1 cellular context compared by ENCODE assay signal in the genomic region with DNA sequence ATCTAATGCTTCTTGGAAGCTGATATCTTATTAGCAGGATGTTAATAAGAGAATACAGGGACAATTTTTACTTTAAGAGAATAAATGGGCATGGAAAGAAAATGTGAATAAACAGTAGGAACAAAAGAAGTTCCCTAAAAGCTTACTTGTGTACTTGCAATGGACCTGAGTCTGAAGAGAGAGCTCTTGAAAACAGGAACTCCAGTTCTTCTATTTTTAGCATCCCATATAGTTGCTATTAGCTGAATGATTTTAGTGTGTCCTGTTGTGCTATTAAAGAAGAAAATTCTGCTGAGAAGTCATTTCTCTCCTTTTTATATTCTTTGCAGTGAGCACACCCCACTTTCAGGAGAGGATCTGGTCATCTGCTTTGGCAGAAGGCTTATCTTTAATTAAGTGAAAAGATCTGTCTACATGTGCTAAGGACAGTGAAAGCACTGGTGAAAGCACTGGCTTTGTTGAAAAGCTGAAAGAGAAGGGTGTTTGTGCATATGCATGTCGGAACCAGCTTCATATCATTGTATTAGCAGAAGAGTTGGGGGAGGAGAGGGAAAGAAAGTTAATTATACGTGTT.
A peak's percentile ranks its signal among the peaks of the same experiment; 100 is the strongest.
TF ChIP-seq lines count a peak whose summit lies in the region.

No MANE protein-coding gene starts in this region.

TF ChIP-seq in GM12878, 131 proteins besides CTCF, POLR2A, EP300 and RAD21 (continued from another document):
- TF ChIP-seq, protein P1, sequence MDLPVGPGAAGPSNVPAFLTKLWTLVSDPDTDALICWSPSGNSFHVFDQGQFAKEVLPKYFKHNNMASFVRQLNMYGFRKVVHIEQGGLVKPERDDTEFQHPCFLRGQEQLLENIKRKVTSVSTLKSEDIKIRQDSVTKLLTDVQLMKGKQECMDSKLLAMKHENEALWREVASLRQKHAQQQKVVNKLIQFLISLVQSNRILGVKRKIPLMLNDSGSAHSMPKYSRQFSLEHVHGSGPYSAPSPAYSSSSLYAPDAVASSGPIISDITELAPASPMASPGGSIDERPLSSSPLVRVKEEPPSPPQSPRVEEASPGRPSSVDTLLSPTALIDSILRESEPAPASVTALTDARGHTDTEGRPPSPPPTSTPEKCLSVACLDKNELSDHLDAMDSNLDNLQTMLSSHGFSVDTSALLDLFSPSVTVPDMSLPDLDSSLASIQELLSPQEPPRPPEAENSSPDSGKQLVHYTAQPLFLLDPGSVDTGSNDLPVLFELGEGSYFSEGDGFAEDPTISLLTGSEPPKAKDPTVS (IDR thresholded peaks at IDR 0.05; ENCODE audit: low read depth, low read length) = no peak
- 0 out of 2 replicates have a peak, but pooled peaks have one; percentile 1 for TF ChIP-seq HDGF (IDR thresholded peaks at IDR 0.05)
- no peak for TF ChIP-seq MYB (IDR thresholded peaks at IDR 0.05; ENCODE audit: borderline replicate concordance, low read depth, low read length)
- TF ChIP-seq, protein P2, sequence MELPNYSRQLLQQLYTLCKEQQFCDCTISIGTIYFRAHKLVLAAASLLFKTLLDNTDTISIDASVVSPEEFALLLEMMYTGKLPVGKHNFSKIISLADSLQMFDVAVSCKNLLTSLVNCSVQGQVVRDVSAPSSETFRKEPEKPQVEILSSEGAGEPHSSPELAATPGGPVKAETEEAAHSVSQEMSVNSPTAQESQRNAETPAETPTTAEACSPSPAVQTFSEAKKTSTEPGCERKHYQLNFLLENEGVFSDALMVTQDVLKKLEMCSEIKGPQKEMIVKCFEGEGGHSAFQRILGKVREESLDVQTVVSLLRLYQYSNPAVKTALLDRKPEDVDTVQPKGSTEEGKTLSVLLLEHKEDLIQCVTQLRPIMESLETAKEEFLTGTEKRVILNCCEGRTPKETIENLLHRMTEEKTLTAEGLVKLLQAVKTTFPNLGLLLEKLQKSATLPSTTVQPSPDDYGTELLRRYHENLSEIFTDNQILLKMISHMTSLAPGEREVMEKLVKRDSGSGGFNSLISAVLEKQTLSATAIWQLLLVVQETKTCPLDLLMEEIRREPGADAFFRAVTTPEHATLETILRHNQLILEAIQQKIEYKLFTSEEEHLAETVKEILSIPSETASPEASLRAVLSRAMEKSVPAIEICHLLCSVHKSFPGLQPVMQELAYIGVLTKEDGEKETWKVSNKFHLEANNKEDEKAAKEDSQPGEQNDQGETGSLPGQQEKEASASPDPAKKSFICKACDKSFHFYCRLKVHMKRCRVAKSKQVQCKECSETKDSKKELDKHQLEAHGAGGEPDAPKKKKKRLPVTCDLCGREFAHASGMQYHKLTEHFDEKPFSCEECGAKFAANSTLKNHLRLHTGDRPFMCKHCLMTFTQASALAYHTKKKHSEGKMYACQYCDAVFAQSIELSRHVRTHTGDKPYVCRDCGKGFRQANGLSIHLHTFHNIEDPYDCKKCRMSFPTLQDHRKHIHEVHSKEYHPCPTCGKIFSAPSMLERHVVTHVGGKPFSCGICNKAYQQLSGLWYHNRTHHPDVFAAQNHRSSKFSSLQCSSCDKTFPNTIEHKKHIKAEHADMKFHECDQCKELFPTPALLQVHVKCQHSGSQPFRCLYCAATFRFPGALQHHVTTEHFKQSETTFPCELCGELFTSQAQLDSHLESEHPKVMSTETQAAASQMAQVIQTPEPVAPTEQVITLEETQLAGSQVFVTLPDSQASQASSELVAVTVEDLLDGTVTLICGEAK (IDR thresholded peaks at IDR 0.05; ENCODE audit: borderline replicate concordance) = no peak
- TF ChIP-seq SPI1 (IDR thresholded peaks at IDR 0.05; ENCODE audit: borderline replicate concordance, insufficient read depth, low read depth, low read length) = peak; percentile 67
- no peak for TF ChIP-seq BCL3 (IDR thresholded peaks at IDR 0.05; ENCODE audit: borderline replicate concordance, insufficient read depth, low read depth, low read length, poor library complexity, severe bottlenecking)
- TF ChIP-seq SUZ12 (IDR thresholded peaks at IDR 0.05; ENCODE audit: unreplicated experiment) = no peak
- 0 out of 2 replicates have a peak, but pooled peaks have one; percentile 12 for TF ChIP-seq NFIC (IDR thresholded peaks at IDR 0.05; ENCODE audit: low read depth, low read length)
